Comparison of ENCODE assay signal across 1 cellular context in genomic region chr12:32471601-32472001, GRCh38.
TF ChIP-seq lines count a peak whose summit lies in the region.

No MANE protein-coding gene starts in this region.

TF ChIP-seq in GM23338, 12 proteins besides CTCF, POLR2A, EP300 and RAD21 (continued from another document):
- no peak for TF ChIP-seq REST (IDR thresholded peaks at IDR 0.05; ENCODE audit: unreplicated experiment)
- no peak for TF ChIP-seq ZNF462 (CRISPR knock-in tag; IDR thresholded peaks at IDR 0.05)
- TF ChIP-seq ZNF114 (CRISPR knock-in tag; IDR thresholded peaks at IDR 0.05): no peak
- TF ChIP-seq NANOG (IDR thresholded peaks at IDR 0.05; ENCODE audit: borderline replicate concordance): no peak
- TF ChIP-seq POLR2AphosphoS5 (IDR thresholded peaks at IDR 0.05; ENCODE audit: low read depth): no peak
- no peak for TF ChIP-seq EZH2phosphoT487 (IDR thresholded peaks at IDR 0.05; ENCODE audit: unreplicated experiment)
